28 cellular contexts compared by ENCODE assay signal in genomic region chr10:99804471-99804870, GRCh38.
"Had no signal": no experiment of that assay in that cellular context is flagged by ENCODE, and none has a peak within 500 bp of the region (broad histone marks: within the 10 kb centered on the region; RNA-seq: fewer than 3 reads in every experiment).

No MANE protein-coding gene starts in this region.

- H3K9me3 ChIP-seq: colonic mucosa, esophagus muscularis mucosa, esophagus squamous epithelium, gastrocnemius medialis, gastroesophageal sphincter, heart left ventricle, heart right ventricle had no signal

- H3K27me3 ChIP-seq: colonic mucosa, dorsolateral prefrontal cortex, esophagus muscularis mucosa, esophagus squamous epithelium, foreskin keratinocyte, gastrocnemius medialis, gastroesophageal sphincter, heart left ventricle, heart right ventricle had no signal

- H3K4me3 Mint-ChIP-seq: dendritic cell treated with granulocyte-macrophage colony-stimulating factor and Interleukin-4, amounts not matched to agents 40 ng/mL and 50 ng/mL, for 4 days; effector memory CD8-positive, alpha-beta T cell had no signal

- H3K4me1 ChIP-seq: colonic mucosa, foreskin keratinocyte, heart left ventricle, heart right ventricle had no signal

- H3K9me3 Mint-ChIP-seq: dendritic cell treated with granulocyte-macrophage colony-stimulating factor and Interleukin-4, amounts not matched to agents 40 ng/mL and 50 ng/mL, for 4 days; effector memory CD8-positive, alpha-beta T cell had no signal

- DNase-seq: colonic mucosa; cortex of kidney; dermis blood vessel endothelial cell; dorsolateral prefrontal cortex; effector CD4-positive, alpha-beta T cell; effector CD8-positive, alpha-beta T cell; effector memory CD4-positive, alpha-beta T cell; effector memory CD8-positive, alpha-beta T cell; erythroblast; esophagus squamous epithelium; foreskin fibroblast; foreskin keratinocyte; foreskin melanocyte; gastrocnemius medialis; glutamatergic neuron; head of caudate nucleus; heart left ventricle; heart right ventricle had no signal

- FAIRE-seq: colon, endometrium, endothelial cell of umbilical vein, frontal cortex had no signal

- H3K36me3 ChIP-seq: colonic mucosa, esophagus muscularis mucosa, esophagus squamous epithelium, gastrocnemius medialis, gastroesophageal sphincter, heart left ventricle, heart right ventricle had no signal

- ATAC-seq: effector memory CD8-positive, alpha-beta T cell; esophagus mucosa; foreskin keratinocyte; gastrocnemius medialis; gastroesophageal sphincter; heart left ventricle; heart right ventricle had no signal

- H3K27ac ChIP-seq: colonic mucosa, coronary artery, dorsolateral prefrontal cortex, epithelial cell of prostate, esophagus muscularis mucosa, esophagus squamous epithelium, foreskin keratinocyte, gastrocnemius medialis, gastroesophageal sphincter, heart left ventricle, heart right ventricle had no signal

- H3K27me3 Mint-ChIP-seq: dendritic cell treated with granulocyte-macrophage colony-stimulating factor and Interleukin-4, amounts not matched to agents 40 ng/mL and 50 ng/mL, for 4 days; effector memory CD8-positive, alpha-beta T cell had no signal

- H3K4me3 ChIP-seq: colonic mucosa, coronary artery, dorsolateral prefrontal cortex, esophagus muscularis mucosa, esophagus squamous epithelium, gastrocnemius medialis, gastroesophageal sphincter, heart left ventricle, heart right ventricle had no signal

- H3K27ac Mint-ChIP-seq: dendritic cell treated with granulocyte-macrophage colony-stimulating factor and Interleukin-4, amounts not matched to agents 40 ng/mL and 50 ng/mL, for 4 days; effector memory CD8-positive, alpha-beta T cell had no signal
